ENCODE assay signal across 7 cellular contexts in genomic region chr10:11162828-11163599, GRCh38.
DNase-seq lines count a peak whose midpoint lies in the region; ATAC-seq and TF ChIP-seq lines count a peak whose summit lies in the region.

No MANE protein-coding gene starts in this region.

- peak overlapping the region in 3 of 4 donors; percentile 71 to 89 (median 75) for H3K4me3 ChIP-seq in esophagus muscularis mucosa

- no peaks in the 10 kb centered on the region for H3K9me3 ChIP-seq in esophagus muscularis mucosa

- H3K27ac ChIP-seq in esophagus muscularis mucosa (replicated peaks in 1 of 4) = peak overlapping the region; percentile 85 to 93 (median 88)

- H3K36me3 ChIP-seq in esophagus muscularis mucosa = no peaks in the 10 kb centered on the region

- WGBS in esophagus muscularis mucosa = 44% methylated on average over 10 of the region's 10 CpGs

- intact Hi-C loops in esophagus muscularis mucosa (cut with DNase I) = loop anchor here (10.0 kb wide), 2 partner anchors 118 to 238 kb away; no protein-coding TSS in a partner anchor

- TF ChIP-seq CTCF in esophagus muscularis mucosa (IDR thresholded peaks at IDR 0.05) = no peak

- peak; percentile 74 for DNase-seq in activated CD4-positive, alpha-beta T cell treated with anti-CD3 and anti-CD28 coated beads for 48 hours
- DNase-seq in esophagus muscularis mucosa (ENCODE audit: extremely low spot score) = no peak
- DNase-seq in stimulated activated CD4-positive, alpha-beta T cell treated with anti-CD3 and anti-CD28 coated beads, Interleukin-15, amount 100 ng/mL, for 24 hours = peak; percentile 70
- no peak for DNase-seq in NCI-H526 (lab: John Stamatoyannopoulos, UW)
- DNase-seq in NCI-H2196 (lab: John Stamatoyannopoulos, UW; ENCODE audit: unreplicated experiment) = no peak

- peak; percentile 75 for ATAC-seq in GM19455 (IDR thresholded peaks at IDR 0.05; ENCODE audit: unreplicated experiment)
- ATAC-seq in HG03457 (IDR thresholded peaks at IDR 0.05; ENCODE audit: unreplicated experiment) = peak; percentile 66

- H3K27me3 ChIP-seq in esophagus muscularis mucosa = no peaks in the 10 kb centered on the region

- TF ChIP-seq EP300 in esophagus muscularis mucosa (IDR thresholded peaks at IDR 0.05) = peak; percentile 16

- TF ChIP-seq POLR2A in esophagus muscularis mucosa (IDR thresholded peaks at IDR 0.05; ENCODE audit: low read depth) = no peak

- peaks cover 58 to 92% (median 88%) of the 10 kb centered on the region in 4 donors for H3K4me1 ChIP-seq in esophagus muscularis mucosa

Comparison
In these comparisons a context has a peak if more than half of its experiments do, and no peak if none do; other contexts are left out.
1. DNase-seq: peak in activated CD4-positive, alpha-beta T cell treated with anti-CD3 and anti-CD28 coated beads for 48 hours (single experiment) and stimulated activated CD4-positive, alpha-beta T cell treated with anti-CD3 and anti-CD28 coated beads, Interleukin-15, amount 100 ng/mL, for 24 hours (single experiment); none in esophagus muscularis mucosa (single experiment), NCI-H526 (0 of 2) and NCI-H2196 (single experiment).